Comparison of ENCODE assay signal across 16 cellular contexts in the genomic region with DNA sequence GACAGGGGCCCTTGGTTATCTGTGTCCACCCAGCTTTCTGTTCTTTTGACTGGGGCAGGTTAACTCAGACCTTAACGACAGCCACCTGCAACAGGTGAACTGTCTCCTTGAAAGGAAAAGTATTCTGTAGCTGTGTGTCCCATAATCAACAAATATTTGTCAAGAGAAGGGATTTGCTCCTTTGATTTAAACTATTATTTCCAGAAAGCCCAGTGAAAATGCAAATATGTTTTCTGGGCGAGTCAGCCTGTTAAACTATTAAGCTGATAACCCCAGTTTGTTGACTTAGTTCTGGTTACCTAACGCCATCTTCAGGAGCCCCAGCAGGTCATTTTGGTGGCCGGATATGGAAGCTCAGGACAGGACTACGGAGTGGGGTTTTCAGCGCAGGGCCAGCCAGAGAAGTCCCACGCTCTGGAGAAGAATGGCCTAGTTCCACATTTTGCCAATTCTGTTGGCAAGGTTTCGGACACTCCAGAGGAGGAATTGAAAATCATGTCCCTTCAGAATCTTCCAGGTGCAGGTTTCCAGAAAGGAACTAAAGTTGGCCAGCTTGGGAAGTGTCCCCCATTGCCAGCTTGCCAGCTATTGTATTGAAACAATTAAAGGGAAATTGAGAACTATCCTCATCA. TPM values are rescaled to one million over a fixed set of nuclear protein-coding genes. Genes with fewer than 3 reads are reported as not detected.
"Had no signal": no experiment of that assay in that cellular context is flagged by ENCODE, and none has a peak within 500 bp of the region (broad histone marks: within the 10 kb centered on the region; RNA-seq: fewer than 3 reads in every experiment).

No MANE protein-coding gene starts in this region.

- ATAC-seq: naive thymus-derived CD8-positive, alpha-beta T cell; stimulated activated naive CD8-positive, alpha-beta T cell treated with anti-CD3 and anti-CD28 coated beads, Interleukin-15, Interleukin-2, amounts not matched to agents 100 U/mL and 50 U/mL, for 24 hours had no signal

- H3K27me3 ChIP-seq: testis, uterus had no signal

- H3K4me1 ChIP-seq: testis, uterus had no signal

- H3K9me3 ChIP-seq: neutrophil, testis, uterus had no signal

- H3K4me3 ChIP-seq: testis, uterus had no signal

- FAIRE-seq: kidney had no signal

- H3K36me3 ChIP-seq: neutrophil, uterus had no signal

- DNase-seq: activated CD4-positive, alpha-beta T cell treated with anti-CD3 and anti-CD28 coated beads, Interleukin-2, amount 10 ng/mL, durations not matched to agents 7 days and 5 days; activated CD4-positive, CD25-positive, alpha-beta regulatory T cell; central memory CD4-positive, alpha-beta T cell; cortex of kidney; effector CD8-positive, alpha-beta T cell; kidney; naive thymus-derived CD8-positive, alpha-beta T cell; stimulated activated CD4-positive, alpha-beta T cell treated with anti-CD3 and anti-CD28 coated beads, Interleukin-4, amount 100 ng/mL, for 1 hour; stimulated activated CD8-positive, alpha-beta memory T cell treated with anti-CD3 and anti-CD28 coated beads, Interleukin-4, amount 100 ng/mL, for 48 hours; stimulated activated naive CD8-positive, alpha-beta T cell treated with anti-CD3 and anti-CD28 coated beads, Interleukin-15, Interleukin-2, amounts not matched to agents 100 U/mL and 50 U/mL, for 24 hours; testis; uterus had no signal

- H3K27ac ChIP-seq: neutrophil, testis, uterus had no signal

RNA-seq across cellular contexts. Expression of gene ADRA2A, which starts 54.5 kb away (rescaled TPM):
- total RNA-seq: activated CD4-positive, alpha-beta T cell treated with anti-CD3 and anti-CD28 coated beads, Interleukin-2, amount 10 ng/mL, durations not matched to agents 7 days and 5 days; activated CD8-positive, alpha-beta memory T cell treated with anti-CD3 and anti-CD28 coated beads for 36 hours; activated T-helper 2 cell treated with anti-CD3 and anti-CD28 coated beads, Interferon-gamma antibody, Interleukin-2, Interleukin-4, amounts not matched to agents 10 μg/mL and 5 μg/mL and 100 μg/mL, durations not matched to agents 14 hours and 24 hours and 36 hours; naive thymus-derived CD8-positive, alpha-beta T cell; T-helper 1 cell treated with Interleukin-12 subunit alpha and Interleukin-12 subunit beta and Interleukin-4 antibody, amounts not matched to agents 30 ng/mL and 1 ng/mL, for 36 hours had no signal
- polyA plus RNA-seq: naive thymus-derived CD8-positive, alpha-beta T cell had no signal
